17 cellular contexts compared by ENCODE assay signal in the genomic region with DNA sequence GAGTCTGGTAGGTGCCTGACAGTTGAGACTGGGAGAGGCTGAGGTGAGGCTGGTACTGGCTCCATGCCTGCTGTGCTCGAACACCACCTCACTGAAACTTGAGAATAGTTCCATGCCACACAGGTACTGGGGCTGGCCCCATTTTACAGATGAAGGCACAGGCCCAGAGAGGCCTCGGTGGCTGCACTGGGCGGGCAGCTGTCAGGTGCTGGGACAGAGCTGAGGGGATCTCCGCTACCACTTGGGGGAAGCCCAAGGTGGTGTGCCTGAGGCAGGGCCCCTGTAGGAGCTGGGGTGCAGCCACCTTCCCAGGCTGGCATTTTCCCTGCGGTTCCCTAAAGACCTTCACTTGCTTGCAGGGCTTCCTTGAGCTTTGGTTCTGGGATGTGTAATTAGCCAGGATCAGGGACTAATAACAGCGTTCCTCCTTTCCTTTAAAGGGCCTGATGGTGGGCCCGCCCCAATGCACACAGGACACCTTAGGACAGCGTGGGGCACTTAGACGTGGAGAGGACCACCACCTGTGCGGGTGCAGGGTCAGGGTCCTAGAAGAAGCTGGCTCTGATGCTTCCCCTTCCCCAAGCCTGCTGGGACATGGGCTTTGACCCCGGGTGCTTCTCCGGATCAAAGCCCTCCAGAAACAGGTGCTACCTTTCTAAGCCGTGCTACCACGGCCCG. TPM values are rescaled to one million over a fixed set of nuclear protein-coding genes. Genes with fewer than 3 reads are reported as not detected.
DNase-seq lines count a peak whose midpoint lies in the region; ATAC-seq and TF ChIP-seq lines count a peak whose summit lies in the region.
"Had no signal": no experiment of that assay in that cellular context is flagged by ENCODE, and none has a peak within 500 bp of the region (broad histone marks: within the 10 kb centered on the region; RNA-seq: fewer than 3 reads in every experiment).

No MANE protein-coding gene starts in this region.

- H3K27me3 ChIP-seq in right atrium auricular region = no peaks in the 10 kb centered on the region
- no peaks in the 10 kb centered on the region for H3K27me3 ChIP-seq in esophagus squamous epithelium
- no peaks in the 10 kb centered on the region for H3K27me3 ChIP-seq in gastrocnemius medialis
- no peaks in the 10 kb centered on the region for H3K27me3 ChIP-seq in aorta (ENCODE audit: control insufficient read depth in 1 of 2, insufficient read depth in 2 of 2, low read length in 1 of 2)

- H3K27ac ChIP-seq in right atrium auricular region = peak overlapping the region; percentile 82 to 93
- peak overlapping the region; percentile 13 to 84 (median 78) for H3K27ac ChIP-seq in esophagus squamous epithelium
- H3K27ac ChIP-seq in gastrocnemius medialis = peak overlapping the region; percentile 51 to 78 (median 60)
- H3K27ac ChIP-seq in aorta (ENCODE audit: low read depth in 1 of 2, low read length in 2 of 2) = peak overlapping the region; percentile 10 to 77
- H3K27ac ChIP-seq: WERI-Rb-1 had no signal

- no peak for ATAC-seq in left cardiac atrium
- no peak for ATAC-seq in gastrocnemius medialis
- ATAC-seq in aorta (ENCODE audit: low FRiP score) = no peak
- ATAC-seq in HG03135 (IDR thresholded peaks at IDR 0.05; ENCODE audit: unreplicated experiment) = no peak
- no peak for ATAC-seq in effector memory CD8-positive, alpha-beta T cell (replicated peaks)
- no peak for ATAC-seq in HG02588 (IDR thresholded peaks at IDR 0.05; ENCODE audit: unreplicated experiment)

- H3K4me1 ChIP-seq in right atrium auricular region (peaks cover 0 to 76% of the 10 kb centered on the region in 2 donors), esophagus squamous epithelium (peaks cover 9 to 53% (median 19%) of the 10 kb centered on the region in 3 donors), gastrocnemius medialis (peaks cover 12 to 15% of the 10 kb centered on the region in 2 donors), aorta (ENCODE audit: control insufficient read depth in 1 of 2, insufficient read depth in 2 of 2, low read length in 2 of 2) (no peaks in the 10 kb centered on the region)

- peaks cover 99% of the 10 kb centered on the region for H3K36me3 ChIP-seq in right atrium auricular region
- peaks cover 73 to 100% (median 79%) of the 10 kb centered on the region in 3 donors for H3K36me3 ChIP-seq in esophagus squamous epithelium
- peaks cover 4 to 70% of the 10 kb centered on the region in 2 donors for H3K36me3 ChIP-seq in gastrocnemius medialis
- H3K36me3 ChIP-seq in aorta (ENCODE audit: control insufficient read depth in 1 of 2, insufficient read depth in 2 of 2, low read length in 1 of 2) = peaks cover 0 to 29% of the 10 kb centered on the region in 2 donors

- H3K9me3 Mint-ChIP-seq in effector memory CD8-positive, alpha-beta T cell = no peaks in the 10 kb centered on the region
- H3K9me3 Mint-ChIP-seq: central memory CD8-positive, alpha-beta T cell had no signal

- TF ChIP-seq CTCF in right atrium auricular region (IDR thresholded peaks at IDR 0.05) = no peak
- TF ChIP-seq CTCF in esophagus squamous epithelium (IDR thresholded peaks at IDR 0.05) = no peak
- TF ChIP-seq CTCF in gastrocnemius medialis (IDR thresholded peaks at IDR 0.05 in 4 of 5, conservative IDR thresholded peaks at IDR 0.05 in 1 of 5) = no peak

- peak overlapping the region in 1 of 2 donors; percentile 38 for H3K27ac Mint-ChIP-seq in effector memory CD8-positive, alpha-beta T cell

- WGBS in esophagus squamous epithelium, 2 donors = 73 to 88% methylated on average over 3 to 8 of the region's 15 CpGs
- WGBS in aorta, 2 donors = 87 to 90% methylated on average over 15 of the region's 15 CpGs

- H3K4me1 Mint-ChIP-seq in effector memory CD8-positive, alpha-beta T cell (ENCODE audit: low read depth in 2 of 2) = peaks cover 0 to 3% of the 10 kb centered on the region in 2 donors
- H3K4me1 Mint-ChIP-seq: central memory CD8-positive, alpha-beta T cell had no signal

- H3K27me3 Mint-ChIP-seq in effector memory CD8-positive, alpha-beta T cell = no peaks in the 10 kb centered on the region
- H3K27me3 Mint-ChIP-seq: central memory CD8-positive, alpha-beta T cell had no signal

- no peak overlapping the region for H3K4me3 ChIP-seq in right atrium auricular region
- no peak overlapping the region for H3K4me3 ChIP-seq in esophagus squamous epithelium
- H3K4me3 ChIP-seq in gastrocnemius medialis = no peak overlapping the region
- no peak overlapping the region for H3K4me3 ChIP-seq in aorta (ENCODE audit: low read length in 2 of 2)

- peaks cover 60% of the 10 kb centered on the region for H3K36me3 Mint-ChIP-seq in effector memory CD8-positive, alpha-beta T cell (ENCODE audit: insufficient read depth)

- TF ChIP-seq POLR2A in esophagus squamous epithelium (IDR thresholded peaks at IDR 0.05) (no peak), gastrocnemius medialis (IDR thresholded peaks at IDR 0.05) (no peak)

- no peak overlapping the region for H3K4me3 Mint-ChIP-seq in effector memory CD8-positive, alpha-beta T cell
- H3K4me3 Mint-ChIP-seq: central memory CD8-positive, alpha-beta T cell had no signal

- DNase-seq in right atrium auricular region (ENCODE audit: low spot score) = no peak
- DNase-seq in left cardiac atrium = no peak
- no peak for DNase-seq in esophagus squamous epithelium (lab: John Stamatoyannopoulos, UW)
- no peak for DNase-seq in gastrocnemius medialis
- DNase-seq in aorta = no peak
- no peak for DNase-seq in effector memory CD8-positive, alpha-beta T cell
- DNase-seq: activated naive CD4-positive, alpha-beta T cell treated with anti-CD3 and anti-CD28 coated beads, Interleukin-2, amount 50 U/mL, for 16 hours; NCI-H226; stimulated activated CD4-positive, alpha-beta T cell treated with anti-CD3 and anti-CD28 coated beads, Interleukin-4, amount 100 ng/mL, for 24 hours; stimulated activated naive CD4-positive, alpha-beta T cell treated with Interleukin-2 at 50 U/mL for 16 hours; WERI-Rb-1 had no signal

- in situ Hi-C loops in gastrocnemius medialis (cut with MboI; ENCODE audit: low sequenced_read_pairs in 4 of 4) = no loop called here

- intact Hi-C loops in left cardiac atrium (cut with DNase I) (no loop called here), esophagus squamous epithelium (cut with DNase I) (no loop called here), gastrocnemius medialis (cut with DNase I; ENCODE audit: low total_unique reads) (no loop called here), aorta (cut with DNase I) (no loop called here)

- no peaks in the 10 kb centered on the region for H3K9me3 ChIP-seq in right atrium auricular region
- H3K9me3 ChIP-seq in esophagus squamous epithelium = no peaks in the 10 kb centered on the region
- H3K9me3 ChIP-seq in gastrocnemius medialis = no peaks in the 10 kb centered on the region
- no peaks in the 10 kb centered on the region for H3K9me3 ChIP-seq in aorta (ENCODE audit: control insufficient read depth, low read length)

RNA-seq across cellular contexts. Expression of a gene that starts 23.6 kb away (rescaled TPM):
- total RNA-seq in right atrium auricular region (under 1 TPM; 0.74 to 0.90 TPM), left cardiac atrium (under 1 TPM; 0.77 to 0.81 TPM), esophagus squamous epithelium (1 to 10 TPM; 1.5 to 4.2 (median 1.8) TPM), gastrocnemius medialis (under 1 TPM in 1 of 4 donors, not detected in 3; 0.42 TPM), aorta (1 to 10 TPM; 1.9 to 2.8 TPM)
- 1 to 10 TPM; 1.0 to 4.5 TPM for polyA plus RNA-seq in aorta

RNA-seq across cellular contexts. Expression of a gene that starts 52.6 kb away (rescaled TPM):
- total RNA-seq in right atrium auricular region = not detected
- not detected for total RNA-seq in left cardiac atrium
- 100 to 1,000 TPM in 2 of 4 donors, 10 to 100 TPM in 1, 1 to 10 TPM in 1; 7.1 to 266 (median 114) TPM for total RNA-seq in esophagus squamous epithelium
- not detected for total RNA-seq in gastrocnemius medialis
- total RNA-seq in aorta = not detected
- not detected for polyA plus RNA-seq in aorta
- total RNA-seq: mononuclear cell, posterior vena cava had no signal
- polyA plus RNA-seq: AG04450 had no signal

Comparison
In these comparisons a context has a peak if more than half of its experiments do, and no peak if none do; other contexts are left out.
1. RNA of a gene that starts 52.6 kb away (total RNA-seq): 7.1 to 266 TPM in esophagus squamous epithelium; not detected in left cardiac atrium, not detected in aorta, not detected in right atrium auricular region and not detected in gastrocnemius medialis; every median in the first group is over 4 times any median in the second.
2. Peak in every context shown above with its lines, with median percentiles within 50 percentile points of each other: H3K27ac ChIP-seq.